Comparison of ENCODE assay signal across 1 cellular context in the genomic region with DNA sequence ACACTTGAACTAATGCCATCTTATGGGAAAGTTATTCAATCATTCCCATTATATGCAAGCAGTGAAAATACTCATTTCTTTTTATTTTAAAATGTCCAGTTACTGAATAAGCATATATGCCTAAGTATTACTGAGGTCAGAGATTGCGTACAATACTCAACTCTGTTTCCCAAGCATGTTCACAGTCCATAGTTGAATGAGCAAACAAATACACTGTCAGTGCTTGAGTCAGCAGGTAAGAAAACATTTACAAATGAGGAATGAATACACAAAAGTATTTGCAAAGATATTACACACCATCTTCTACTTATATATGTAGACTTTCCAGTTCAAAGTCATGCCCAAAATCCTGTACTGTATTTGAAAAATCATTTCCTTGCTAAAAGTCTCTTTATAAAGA.
TF ChIP-seq lines count a peak whose summit lies in the region.

No MANE protein-coding gene starts in this region.

TF ChIP-seq in HepG2, 621 proteins besides CTCF, POLR2A, EP300 and RAD21 (continued from another document and continues in another):
- TF ChIP-seq, protein P1, sequence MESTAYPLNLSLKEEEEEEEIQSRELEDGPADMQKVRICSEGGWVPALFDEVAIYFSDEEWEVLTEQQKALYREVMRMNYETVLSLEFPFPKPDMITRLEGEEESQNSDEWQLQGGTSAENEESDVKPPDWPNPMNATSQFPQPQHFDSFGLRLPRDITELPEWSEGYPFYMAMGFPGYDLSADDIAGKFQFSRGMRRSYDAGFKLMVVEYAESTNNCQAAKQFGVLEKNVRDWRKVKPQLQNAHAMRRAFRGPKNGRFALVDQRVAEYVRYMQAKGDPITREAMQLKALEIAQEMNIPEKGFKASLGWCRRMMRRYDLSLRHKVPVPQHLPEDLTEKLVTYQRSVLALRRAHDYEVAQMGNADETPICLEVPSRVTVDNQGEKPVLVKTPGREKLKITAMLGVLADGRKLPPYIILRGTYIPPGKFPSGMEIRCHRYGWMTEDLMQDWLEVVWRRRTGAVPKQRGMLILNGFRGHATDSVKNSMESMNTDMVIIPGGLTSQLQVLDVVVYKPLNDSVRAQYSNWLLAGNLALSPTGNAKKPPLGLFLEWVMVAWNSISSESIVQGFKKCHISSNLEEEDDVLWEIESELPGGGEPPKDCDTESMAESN (CRISPR knock-in tag; conservative IDR thresholded peaks at IDR 0.05) = no peak
- no peak for TF ChIP-seq MXD4 (CRISPR knock-in tag; IDR thresholded peaks at IDR 0.05)
- TF ChIP-seq ZEB1 (IDR thresholded peaks at IDR 0.05; ENCODE audit: insufficient replicate concordance, low read depth) = no peak
- TF ChIP-seq ZNF138 (CRISPR knock-in tag; IDR thresholded peaks at IDR 0.05; ENCODE audit: low read depth) = no peak
- TF ChIP-seq SP140L (CRISPR knock-in tag; IDR thresholded peaks at IDR 0.05; ENCODE audit: borderline replicate concordance) = no peak
- TF ChIP-seq, protein P2, sequence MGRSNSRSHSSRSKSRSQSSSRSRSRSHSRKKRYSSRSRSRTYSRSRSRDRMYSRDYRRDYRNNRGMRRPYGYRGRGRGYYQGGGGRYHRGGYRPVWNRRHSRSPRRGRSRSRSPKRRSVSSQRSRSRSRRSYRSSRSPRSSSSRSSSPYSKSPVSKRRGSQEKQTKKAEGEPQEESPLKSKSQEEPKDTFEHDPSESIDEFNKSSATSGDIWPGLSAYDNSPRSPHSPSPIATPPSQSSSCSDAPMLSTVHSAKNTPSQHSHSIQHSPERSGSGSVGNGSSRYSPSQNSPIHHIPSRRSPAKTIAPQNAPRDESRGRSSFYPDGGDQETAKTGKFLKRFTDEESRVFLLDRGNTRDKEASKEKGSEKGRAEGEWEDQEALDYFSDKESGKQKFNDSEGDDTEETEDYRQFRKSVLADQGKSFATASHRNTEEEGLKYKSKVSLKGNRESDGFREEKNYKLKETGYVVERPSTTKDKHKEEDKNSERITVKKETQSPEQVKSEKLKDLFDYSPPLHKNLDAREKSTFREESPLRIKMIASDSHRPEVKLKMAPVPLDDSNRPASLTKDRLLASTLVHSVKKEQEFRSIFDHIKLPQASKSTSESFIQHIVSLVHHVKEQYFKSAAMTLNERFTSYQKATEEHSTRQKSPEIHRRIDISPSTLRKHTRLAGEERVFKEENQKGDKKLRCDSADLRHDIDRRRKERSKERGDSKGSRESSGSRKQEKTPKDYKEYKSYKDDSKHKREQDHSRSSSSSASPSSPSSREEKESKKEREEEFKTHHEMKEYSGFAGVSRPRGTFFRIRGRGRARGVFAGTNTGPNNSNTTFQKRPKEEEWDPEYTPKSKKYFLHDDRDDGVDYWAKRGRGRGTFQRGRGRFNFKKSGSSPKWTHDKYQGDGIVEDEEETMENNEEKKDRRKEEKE (IDR thresholded peaks at IDR 0.05) = no peak
- no peak for TF ChIP-seq YY1 (IDR thresholded peaks at IDR 0.05; ENCODE audit: insufficient read depth, insufficient replicate concordance, low read depth, low read length)
- TF ChIP-seq MAZ (IDR thresholded peaks at IDR 0.05; ENCODE audit: borderline replicate concordance, low read depth, low read length) = no peak
- no peak for TF ChIP-seq MAZ (CRISPR knock-in tag; IDR thresholded peaks at IDR 0.05; ENCODE audit: low read depth)
- no peak for TF ChIP-seq SOX6 (IDR thresholded peaks at IDR 0.05)
- TF ChIP-seq SOX6 (CRISPR knock-in tag; IDR thresholded peaks at IDR 0.05) = peak; percentile 34; the same call in 1 of the 2 replicates
- TF ChIP-seq ZNF20 (CRISPR knock-in tag; IDR thresholded peaks at IDR 0.05) = no peak
- TF ChIP-seq, protein P3, sequence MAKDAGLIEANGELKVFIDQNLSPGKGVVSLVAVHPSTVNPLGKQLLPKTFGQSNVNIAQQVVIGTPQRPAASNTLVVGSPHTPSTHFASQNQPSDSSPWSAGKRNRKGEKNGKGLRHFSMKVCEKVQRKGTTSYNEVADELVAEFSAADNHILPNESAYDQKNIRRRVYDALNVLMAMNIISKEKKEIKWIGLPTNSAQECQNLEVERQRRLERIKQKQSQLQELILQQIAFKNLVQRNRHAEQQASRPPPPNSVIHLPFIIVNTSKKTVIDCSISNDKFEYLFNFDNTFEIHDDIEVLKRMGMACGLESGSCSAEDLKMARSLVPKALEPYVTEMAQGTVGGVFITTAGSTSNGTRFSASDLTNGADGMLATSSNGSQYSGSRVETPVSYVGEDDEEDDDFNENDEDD (CRISPR knock-in tag; IDR thresholded peaks at IDR 0.05; ENCODE audit: borderline replicate concordance) = no peak
- TF ChIP-seq, protein P4, sequence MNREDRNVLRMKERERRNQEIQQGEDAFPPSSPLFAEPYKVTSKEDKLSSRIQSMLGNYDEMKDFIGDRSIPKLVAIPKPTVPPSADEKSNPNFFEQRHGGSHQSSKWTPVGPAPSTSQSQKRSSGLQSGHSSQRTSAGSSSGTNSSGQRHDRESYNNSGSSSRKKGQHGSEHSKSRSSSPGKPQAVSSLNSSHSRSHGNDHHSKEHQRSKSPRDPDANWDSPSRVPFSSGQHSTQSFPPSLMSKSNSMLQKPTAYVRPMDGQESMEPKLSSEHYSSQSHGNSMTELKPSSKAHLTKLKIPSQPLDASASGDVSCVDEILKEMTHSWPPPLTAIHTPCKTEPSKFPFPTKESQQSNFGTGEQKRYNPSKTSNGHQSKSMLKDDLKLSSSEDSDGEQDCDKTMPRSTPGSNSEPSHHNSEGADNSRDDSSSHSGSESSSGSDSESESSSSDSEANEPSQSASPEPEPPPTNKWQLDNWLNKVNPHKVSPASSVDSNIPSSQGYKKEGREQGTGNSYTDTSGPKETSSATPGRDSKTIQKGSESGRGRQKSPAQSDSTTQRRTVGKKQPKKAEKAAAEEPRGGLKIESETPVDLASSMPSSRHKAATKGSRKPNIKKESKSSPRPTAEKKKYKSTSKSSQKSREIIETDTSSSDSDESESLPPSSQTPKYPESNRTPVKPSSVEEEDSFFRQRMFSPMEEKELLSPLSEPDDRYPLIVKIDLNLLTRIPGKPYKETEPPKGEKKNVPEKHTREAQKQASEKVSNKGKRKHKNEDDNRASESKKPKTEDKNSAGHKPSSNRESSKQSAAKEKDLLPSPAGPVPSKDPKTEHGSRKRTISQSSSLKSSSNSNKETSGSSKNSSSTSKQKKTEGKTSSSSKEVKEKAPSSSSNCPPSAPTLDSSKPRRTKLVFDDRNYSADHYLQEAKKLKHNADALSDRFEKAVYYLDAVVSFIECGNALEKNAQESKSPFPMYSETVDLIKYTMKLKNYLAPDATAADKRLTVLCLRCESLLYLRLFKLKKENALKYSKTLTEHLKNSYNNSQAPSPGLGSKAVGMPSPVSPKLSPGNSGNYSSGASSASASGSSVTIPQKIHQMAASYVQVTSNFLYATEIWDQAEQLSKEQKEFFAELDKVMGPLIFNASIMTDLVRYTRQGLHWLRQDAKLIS (CRISPR knock-in tag; IDR thresholded peaks at IDR 0.05) = no peak
- no peak for TF ChIP-seq DR1 (CRISPR knock-in tag; IDR thresholded peaks at IDR 0.05)
- TF ChIP-seq, protein P5, sequence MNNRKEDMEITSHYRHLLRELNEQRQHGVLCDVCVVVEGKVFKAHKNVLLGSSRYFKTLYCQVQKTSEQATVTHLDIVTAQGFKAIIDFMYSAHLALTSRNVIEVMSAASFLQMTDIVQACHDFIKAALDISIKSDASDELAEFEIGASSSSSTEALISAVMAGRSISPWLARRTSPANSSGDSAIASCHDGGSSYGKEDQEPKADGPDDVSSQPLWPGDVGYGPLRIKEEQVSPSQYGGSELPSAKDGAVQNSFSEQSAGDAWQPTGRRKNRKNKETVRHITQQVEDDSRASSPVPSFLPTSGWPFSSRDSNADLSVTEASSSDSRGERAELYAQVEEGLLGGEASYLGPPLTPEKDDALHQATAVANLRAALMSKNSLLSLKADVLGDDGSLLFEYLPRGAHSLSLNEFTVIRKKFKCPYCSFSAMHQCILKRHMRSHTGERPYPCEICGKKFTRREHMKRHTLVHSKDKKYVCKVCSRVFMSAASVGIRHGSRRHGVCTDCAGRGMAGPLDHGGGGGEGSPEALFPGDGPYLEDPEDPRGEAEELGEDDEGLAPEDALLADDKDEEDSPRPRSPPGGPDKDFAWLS (CRISPR knock-in tag; IDR thresholded peaks at IDR 0.05; ENCODE audit: borderline replicate concordance) = no peak
- TF ChIP-seq PAF1 (CRISPR knock-in tag; IDR thresholded peaks at IDR 0.05) = no peak
- TF ChIP-seq SIX1 (CRISPR knock-in tag; IDR thresholded peaks at IDR 0.05; ENCODE audit: borderline replicate concordance) = 0 out of 2 replicates have a peak, but pooled peaks have one; percentile 29
- TF ChIP-seq KLF6 (CRISPR knock-in tag; IDR thresholded peaks at IDR 0.05) = no peak
- no peak for TF ChIP-seq GLI4 (CRISPR knock-in tag; IDR thresholded peaks at IDR 0.05; ENCODE audit: borderline replicate concordance)
- TF ChIP-seq RFX5 (IDR thresholded peaks at IDR 0.05; ENCODE audit: low read depth, low read length) = no peak
- TF ChIP-seq, protein P6, sequence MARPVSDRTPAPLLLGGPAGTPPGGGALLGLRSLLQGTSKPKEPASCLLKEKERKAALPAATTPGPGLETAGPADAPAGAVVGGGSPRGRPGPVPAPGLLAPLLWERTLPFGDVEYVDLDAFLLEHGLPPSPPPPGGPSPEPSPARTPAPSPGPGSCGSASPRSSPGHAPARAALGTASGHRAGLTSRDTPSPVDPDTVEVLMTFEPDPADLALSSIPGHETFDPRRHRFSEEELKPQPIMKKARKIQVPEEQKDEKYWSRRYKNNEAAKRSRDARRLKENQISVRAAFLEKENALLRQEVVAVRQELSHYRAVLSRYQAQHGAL (CRISPR knock-in tag; IDR thresholded peaks at IDR 0.05; ENCODE audit: not compliant biosample characterization) = no peak
- TF ChIP-seq ZNF75D (CRISPR knock-in tag; IDR thresholded peaks at IDR 0.05; ENCODE audit: borderline replicate concordance) = no peak
- TF ChIP-seq, protein P7, sequence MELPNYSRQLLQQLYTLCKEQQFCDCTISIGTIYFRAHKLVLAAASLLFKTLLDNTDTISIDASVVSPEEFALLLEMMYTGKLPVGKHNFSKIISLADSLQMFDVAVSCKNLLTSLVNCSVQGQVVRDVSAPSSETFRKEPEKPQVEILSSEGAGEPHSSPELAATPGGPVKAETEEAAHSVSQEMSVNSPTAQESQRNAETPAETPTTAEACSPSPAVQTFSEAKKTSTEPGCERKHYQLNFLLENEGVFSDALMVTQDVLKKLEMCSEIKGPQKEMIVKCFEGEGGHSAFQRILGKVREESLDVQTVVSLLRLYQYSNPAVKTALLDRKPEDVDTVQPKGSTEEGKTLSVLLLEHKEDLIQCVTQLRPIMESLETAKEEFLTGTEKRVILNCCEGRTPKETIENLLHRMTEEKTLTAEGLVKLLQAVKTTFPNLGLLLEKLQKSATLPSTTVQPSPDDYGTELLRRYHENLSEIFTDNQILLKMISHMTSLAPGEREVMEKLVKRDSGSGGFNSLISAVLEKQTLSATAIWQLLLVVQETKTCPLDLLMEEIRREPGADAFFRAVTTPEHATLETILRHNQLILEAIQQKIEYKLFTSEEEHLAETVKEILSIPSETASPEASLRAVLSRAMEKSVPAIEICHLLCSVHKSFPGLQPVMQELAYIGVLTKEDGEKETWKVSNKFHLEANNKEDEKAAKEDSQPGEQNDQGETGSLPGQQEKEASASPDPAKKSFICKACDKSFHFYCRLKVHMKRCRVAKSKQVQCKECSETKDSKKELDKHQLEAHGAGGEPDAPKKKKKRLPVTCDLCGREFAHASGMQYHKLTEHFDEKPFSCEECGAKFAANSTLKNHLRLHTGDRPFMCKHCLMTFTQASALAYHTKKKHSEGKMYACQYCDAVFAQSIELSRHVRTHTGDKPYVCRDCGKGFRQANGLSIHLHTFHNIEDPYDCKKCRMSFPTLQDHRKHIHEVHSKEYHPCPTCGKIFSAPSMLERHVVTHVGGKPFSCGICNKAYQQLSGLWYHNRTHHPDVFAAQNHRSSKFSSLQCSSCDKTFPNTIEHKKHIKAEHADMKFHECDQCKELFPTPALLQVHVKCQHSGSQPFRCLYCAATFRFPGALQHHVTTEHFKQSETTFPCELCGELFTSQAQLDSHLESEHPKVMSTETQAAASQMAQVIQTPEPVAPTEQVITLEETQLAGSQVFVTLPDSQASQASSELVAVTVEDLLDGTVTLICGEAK (IDR thresholded peaks at IDR 0.05) = no peak
- TF ChIP-seq, protein P7 (CRISPR knock-in tag; IDR thresholded peaks at IDR 0.05) = no peak
- TF ChIP-seq, protein P8, sequence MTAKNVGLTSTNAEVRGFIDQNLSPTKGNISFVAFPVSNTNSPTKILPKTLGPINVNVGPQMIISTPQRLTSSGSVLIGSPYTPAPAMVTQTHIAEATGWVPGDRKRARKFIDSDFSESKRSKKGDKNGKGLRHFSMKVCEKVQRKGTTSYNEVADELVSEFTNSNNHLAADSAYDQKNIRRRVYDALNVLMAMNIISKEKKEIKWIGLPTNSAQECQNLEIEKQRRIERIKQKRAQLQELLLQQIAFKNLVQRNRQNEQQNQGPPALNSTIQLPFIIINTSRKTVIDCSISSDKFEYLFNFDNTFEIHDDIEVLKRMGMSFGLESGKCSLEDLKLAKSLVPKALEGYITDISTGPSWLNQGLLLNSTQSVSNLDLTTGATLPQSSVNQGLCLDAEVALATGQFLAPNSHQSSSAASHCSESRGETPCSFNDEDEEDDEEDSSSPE (CRISPR knock-in tag; IDR thresholded peaks at IDR 0.05) = no peak
- no peak for TF ChIP-seq SMYD3 (CRISPR knock-in tag; IDR thresholded peaks at IDR 0.05)
